Comparison of ENCODE assay signal across 12 cellular contexts in genomic region chr5:171975262-171975876, GRCh38. TPM values are rescaled to one million over a fixed set of nuclear protein-coding genes. Genes with fewer than 3 reads are reported as not detected.
A peak's percentile ranks its signal among the peaks of the same experiment; 100 is the strongest.
DNase-seq lines count a peak whose midpoint lies in the region; ATAC-seq and TF ChIP-seq lines count a peak whose summit lies in the region.
"Had no signal": no experiment of that assay in that cellular context is flagged by ENCODE, and none has a peak within 500 bp of the region (broad histone marks: within the 10 kb centered on the region; RNA-seq: fewer than 3 reads in every experiment).

No MANE protein-coding gene starts in this region.

- H3K27me3 Mint-ChIP-seq in CD4-positive, alpha-beta T cell = no peaks in the 10 kb centered on the region
- no peaks in the 10 kb centered on the region for H3K27me3 Mint-ChIP-seq in mesothelial cell of epicardium (ENCODE audit: low read depth)

- no peak overlapping the region for H3K27ac ChIP-seq in CD4-positive, alpha-beta T cell (ENCODE audit: low read depth, low read length)

- H3K4me3 Mint-ChIP-seq in CD4-positive, alpha-beta T cell = no peak overlapping the region
- no peak overlapping the region for H3K4me3 Mint-ChIP-seq in mesothelial cell of epicardium

- no peaks in the 10 kb centered on the region for H3K27me3 ChIP-seq in CD4-positive, alpha-beta T cell (ENCODE audit: control insufficient read depth, insufficient read depth, low read length)

- H3K27ac Mint-ChIP-seq in CD4-positive, alpha-beta T cell = peak overlapping the region; percentile 12
- peak overlapping the region; percentile 72 for H3K27ac Mint-ChIP-seq in mesothelial cell of epicardium

- no peaks in the 10 kb centered on the region for H3K9me3 Mint-ChIP-seq in CD4-positive, alpha-beta T cell
- H3K9me3 Mint-ChIP-seq in mesothelial cell of epicardium = peaks cover 21% of the 10 kb centered on the region

- H3K4me3 ChIP-seq in cardiac fibroblast (replicated peaks in 1 of 2; ENCODE audit: low read depth in 2 of 2, low read length in 2 of 2) = no peak overlapping the region

- peaks cover 66% of the 10 kb centered on the region for H3K4me1 Mint-ChIP-seq in CD4-positive, alpha-beta T cell (ENCODE audit: low read depth)
- H3K4me1 Mint-ChIP-seq in mesothelial cell of epicardium = peaks cover 16% of the 10 kb centered on the region

- H3K36me3 Mint-ChIP-seq in CD4-positive, alpha-beta T cell (ENCODE audit: low read depth) = peaks cover 65% of the 10 kb centered on the region
- H3K36me3 Mint-ChIP-seq in mesothelial cell of epicardium = peaks cover 23% of the 10 kb centered on the region

- CTCF ChIA-PET in CD4-positive, alpha-beta T cell (lab: Charles Lee) = no interaction called here

- DNase-seq in CD4-positive, alpha-beta T cell = no peak
- peak; percentile 44 to 53 for DNase-seq in Kasumi-1 (lab: John Stamatoyannopoulos, UW)
- DNase-seq in cardiac fibroblast (ENCODE audit: low read depth in 2 of 2) = peak; percentile 58 to 63
- no peak for DNase-seq in mesothelial cell of epicardium (ENCODE audit: low spot score in 2 of 2, unreplicated experiment in 2 of 2)
- DNase-seq in NCI-H1105 treated with DMSO at 0.1 percent for 48 hours (lab: John Stamatoyannopoulos, UW) = no peak
- DNase-seq in NCI-H146 (lab: John Stamatoyannopoulos, UW) = no peak
- no peak for DNase-seq in SKM-1 (lab: John Stamatoyannopoulos, UW; ENCODE audit: unreplicated experiment)
- DNase-seq: activated gamma-delta T cell, H7, left cardiac atrium, NCI-H1436 had no signal

- POLR2A ChIA-PET in CD4-positive, alpha-beta T cell (lab: Charles Lee) = no interaction called here

- TF ChIP-seq CTCF in CD4-positive, alpha-beta T cell (IDR thresholded peaks at IDR 0.05) = no peak
- TF ChIP-seq CTCF in cardiac fibroblast (IDR thresholded peaks at IDR 0.05; ENCODE audit: low read depth, low read length) (no peak), mesothelial cell of epicardium (IDR thresholded peaks at IDR 0.05; ENCODE audit: unreplicated experiment) (no peak)

- H3K9me3 ChIP-seq in CD4-positive, alpha-beta T cell (ENCODE audit: control insufficient read depth, low read length) = peaks cover 13% of the 10 kb centered on the region

- intact Hi-C loops in CD4-positive, alpha-beta T cell (cut with DNase I, micrococcal nuclease) = no loop called here

- no peak for ATAC-seq in CD4-positive, alpha-beta T cell (ENCODE audit: poor library complexity)
- no peak for ATAC-seq in GM21717 (IDR thresholded peaks at IDR 0.05; ENCODE audit: unreplicated experiment)

RNA-seq across cellular contexts. Expression of gene FBXW11, which starts 31.1 kb away (rescaled TPM):
- total RNA-seq in CD4-positive, alpha-beta T cell = 10 to 100 TPM; 20.9 to 24.0 TPM
- total RNA-seq in mesothelial cell of epicardium = 62.1 to 64.4 TPM (median 64.1 TPM) in 3 replicates

Comparison
In these comparisons a context has a peak if more than half of its experiments do, and no peak if none do; other contexts are left out.
1. DNase-seq: peak in Kasumi-1 (2 of 2) and cardiac fibroblast (2 of 2); none in CD4-positive, alpha-beta T cell (0 of 10), mesothelial cell of epicardium (0 of 2), NCI-H1105 treated with DMSO at 0.1 percent for 48 hours (single experiment), NCI-H146 (single experiment) and SKM-1 (single experiment).